Comparison of ENCODE assay signal across 29 cellular contexts in genomic region chr1:190183588-190183987, GRCh38.
"Had no signal": no experiment of that assay in that cellular context is flagged by ENCODE, and none has a peak within 500 bp of the region (broad histone marks: within the 10 kb centered on the region; RNA-seq: fewer than 3 reads in every experiment).

No MANE protein-coding gene starts in this region.

- ATAC-seq: stimulated activated effector memory CD8-positive, alpha-beta T cell treated with anti-CD3 and anti-CD28 coated beads, Interleukin-12 subunit alpha, Interleukin-12 subunit beta, amount 100 ng/mL, for 72 hours; stimulated activated memory B cell treated with anti-CD40 and anti-IgM and Interleukin-4, amounts not matched to agents 10 μg/mL and 1 μg/mL and 100 μg/mL, for 72 hours; stimulated activated naive B cell treated with anti-CD40 and anti-IgM and Interleukin-4, amounts not matched to agents 10 μg/mL and 1 μg/mL and 100 μg/mL, for 72 hours; stimulated activated naive CD8-positive, alpha-beta T cell treated with anti-CD3 and anti-CD28 coated beads, Interleukin-15, amount 100 ng/mL, for 72 hours; stimulated activated naive CD8-positive, alpha-beta T cell treated with anti-CD3 and anti-CD28 coated beads, Interleukin-15, Interleukin-2, amounts not matched to agents 100 U/mL and 50 U/mL, for 24 hours; upper lobe of right lung had no signal

- H3K27me3 Mint-ChIP-seq: stimulated activated memory B cell treated with anti-CD40 and anti-IgM and Interleukin-4, amounts not matched to agents 10 μg/mL and 1 μg/mL and 100 μg/mL, for 72 hours; stimulated activated naive B cell treated with anti-CD40 and anti-IgM and Interleukin-4, amounts not matched to agents 10 μg/mL and 1 μg/mL and 100 μg/mL, for 72 hours; stimulated activated naive CD8-positive, alpha-beta T cell treated with anti-CD3 and anti-CD28 coated beads, Interleukin-15, amount 100 ng/mL, for 72 hours; stimulated activated naive CD8-positive, alpha-beta T cell treated with anti-CD3 and anti-CD28 coated beads, Interleukin-15, Interleukin-2, amounts not matched to agents 100 ng/mL and 50 ng/mL, for 24 hours; type B pancreatic cell had no signal

- H3K27ac ChIP-seq: stomach, suprapubic skin, testis, thoracic aorta, thyroid gland, tibial artery, tibial nerve, transverse colon, upper lobe of left lung, upper lobe of right lung, uterus, vagina had no signal

- H3K36me3 Mint-ChIP-seq: stimulated activated effector memory CD8-positive, alpha-beta T cell treated with anti-CD3 and anti-CD28 coated beads, Interleukin-12 subunit alpha, Interleukin-12 subunit beta, amount 100 ng/mL, for 72 hours; stimulated activated memory B cell treated with anti-CD40 and anti-IgM and Interleukin-4, amounts not matched to agents 10 μg/mL and 1 μg/mL and 100 μg/mL, for 72 hours; stimulated activated naive B cell treated with anti-CD40 and anti-IgM and Interleukin-4, amounts not matched to agents 10 μg/mL and 1 μg/mL and 100 μg/mL, for 72 hours; type B pancreatic cell had no signal

- H3K27me3 ChIP-seq: stomach, suprapubic skin, testis, thyroid gland, tibial artery, tibial nerve, transverse colon, upper lobe of left lung, upper lobe of right lung, uterus, vagina had no signal

- FAIRE-seq: urothelium cell line had no signal

- DNase-seq: stimulated activated CD4-positive, alpha-beta T cell treated with anti-CD3 and anti-CD28 coated beads, Interleukin-2, amount 100 ng/mL, for 48 hours; stimulated activated CD4-positive, alpha-beta T cell treated with anti-CD3 and anti-CD28 coated beads, Interleukin-4, amount 100 ng/mL, for 1 hour; stimulated activated CD4-positive, alpha-beta T cell treated with anti-CD3 and anti-CD28 coated beads, Interleukin-4, amount 100 ng/mL, for 24 hours; stimulated activated CD4-positive, alpha-beta T cell treated with anti-CD3 and anti-CD28 coated beads, Interleukin-4, amount 100 ng/mL, for 4 hours; stimulated activated CD8-positive, alpha-beta memory T cell treated with anti-CD3 and anti-CD28 coated beads, Interleukin-4, amount 100 ng/mL, for 48 hours; stimulated activated naive B cell treated with anti-CD40 and anti-IgM and Interleukin-4, amounts not matched to agents 10 μg/mL and 1 μg/mL and 100 μg/mL, for 72 hours; stimulated activated naive CD4-positive, alpha-beta T cell; stimulated activated naive CD4-positive, alpha-beta T cell treated with Interleukin-2 at 50 U/mL for 16 hours; stimulated activated naive CD8-positive, alpha-beta T cell treated with anti-CD3 and anti-CD28 coated beads, Interleukin-15, amount 100 ng/mL, for 72 hours; stimulated activated naive CD8-positive, alpha-beta T cell treated with anti-CD3 and anti-CD28 coated beads, Interleukin-15, Interleukin-2, amounts not matched to agents 100 U/mL and 50 U/mL, for 24 hours; stomach; substantia nigra; testis; thyroid gland; tibial artery; transverse colon; trophoblast cell; upper lobe of left lung; upper lobe of right lung; uterus had no signal

- H3K4me1 ChIP-seq: stomach, suprapubic skin, testis, thyroid gland, tibial artery, tibial nerve, transverse colon, upper lobe of left lung, upper lobe of right lung, uterus, vagina had no signal

- H3K27ac Mint-ChIP-seq: stimulated activated effector memory CD8-positive, alpha-beta T cell treated with anti-CD3 and anti-CD28 coated beads, Interleukin-12 subunit alpha, Interleukin-12 subunit beta, amount 100 ng/mL, for 72 hours; stimulated activated memory B cell treated with anti-CD40 and anti-IgM and Interleukin-4, amounts not matched to agents 10 μg/mL and 1 μg/mL and 100 μg/mL, for 72 hours; stimulated activated naive B cell treated with anti-CD40 and anti-IgM and Interleukin-4, amounts not matched to agents 10 μg/mL and 1 μg/mL and 100 μg/mL, for 72 hours; stimulated activated naive CD8-positive, alpha-beta T cell treated with anti-CD3 and anti-CD28 coated beads, Interleukin-15, amount 100 ng/mL, for 72 hours; stimulated activated naive CD8-positive, alpha-beta T cell treated with anti-CD3 and anti-CD28 coated beads, Interleukin-15, Interleukin-2, amounts not matched to agents 100 ng/mL and 50 ng/mL, for 24 hours; type B pancreatic cell had no signal

- H3K4me3 ChIP-seq: stomach, suprapubic skin, testis, thoracic aorta, thyroid gland, tibial artery, tibial nerve, transverse colon, upper lobe of left lung, upper lobe of right lung, uterus, vagina had no signal

- H3K4me1 Mint-ChIP-seq: stimulated activated effector memory CD8-positive, alpha-beta T cell treated with anti-CD3 and anti-CD28 coated beads, Interleukin-12 subunit alpha, Interleukin-12 subunit beta, amount 100 ng/mL, for 72 hours; stimulated activated memory B cell treated with anti-CD40 and anti-IgM and Interleukin-4, amounts not matched to agents 10 μg/mL and 1 μg/mL and 100 μg/mL, for 72 hours; stimulated activated naive B cell treated with anti-CD40 and anti-IgM and Interleukin-4, amounts not matched to agents 10 μg/mL and 1 μg/mL and 100 μg/mL, for 72 hours; stimulated activated naive CD8-positive, alpha-beta T cell treated with anti-CD3 and anti-CD28 coated beads, Interleukin-15, amount 100 ng/mL, for 72 hours had no signal

- H3K9me3 Mint-ChIP-seq: stimulated activated memory B cell treated with anti-CD40 and anti-IgM and Interleukin-4, amounts not matched to agents 10 μg/mL and 1 μg/mL and 100 μg/mL, for 72 hours; stimulated activated naive CD8-positive, alpha-beta T cell treated with anti-CD3 and anti-CD28 coated beads, Interleukin-15, amount 100 ng/mL, for 72 hours had no signal

- H3K4me3 Mint-ChIP-seq: stimulated activated effector memory CD8-positive, alpha-beta T cell treated with anti-CD3 and anti-CD28 coated beads, Interleukin-12 subunit alpha, Interleukin-12 subunit beta, amount 100 ng/mL, for 72 hours; stimulated activated memory B cell treated with anti-CD40 and anti-IgM and Interleukin-4, amounts not matched to agents 10 μg/mL and 1 μg/mL and 100 μg/mL, for 72 hours; stimulated activated naive B cell treated with anti-CD40 and anti-IgM and Interleukin-4, amounts not matched to agents 10 μg/mL and 1 μg/mL and 100 μg/mL, for 72 hours; stimulated activated naive CD8-positive, alpha-beta T cell treated with anti-CD3 and anti-CD28 coated beads, Interleukin-15, amount 100 ng/mL, for 72 hours; stimulated activated naive CD8-positive, alpha-beta T cell treated with anti-CD3 and anti-CD28 coated beads, Interleukin-15, Interleukin-2, amounts not matched to agents 100 ng/mL and 50 ng/mL, for 24 hours; type B pancreatic cell had no signal

- H3K36me3 ChIP-seq: stomach, suprapubic skin, thoracic aorta, thyroid gland, tibial artery, tibial nerve, transverse colon, upper lobe of left lung, upper lobe of right lung, uterus, vagina had no signal

- H3K9me3 ChIP-seq: stomach, suprapubic skin, testis, thoracic aorta, thyroid gland, tibial artery, tibial nerve, transverse colon, upper lobe of left lung, upper lobe of right lung, uterus, vagina had no signal
